ENCODE assay signal across 26 cellular contexts in the genomic region with DNA sequence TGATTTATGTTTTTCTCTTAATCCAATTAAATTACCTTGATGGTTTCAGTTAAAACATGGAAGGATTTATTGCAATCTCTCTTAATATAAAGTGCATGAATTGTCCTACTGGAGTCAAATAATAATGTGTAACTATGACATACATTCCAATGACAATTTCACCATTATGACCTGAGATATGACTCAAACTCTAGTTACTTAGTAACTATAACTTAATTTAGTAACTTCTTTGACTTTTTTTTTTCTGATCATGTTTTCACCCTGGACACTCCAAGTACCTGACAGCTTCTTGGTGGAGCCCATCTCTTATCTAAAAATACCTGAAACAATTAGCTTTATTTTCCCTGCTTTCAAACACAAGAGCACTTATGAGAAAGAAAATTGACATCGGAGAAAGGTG.
"Had no signal": no experiment of that assay in that cellular context is flagged by ENCODE, and none has a peak within 500 bp of the region (broad histone marks: within the 10 kb centered on the region; RNA-seq: fewer than 3 reads in every experiment).

No MANE protein-coding gene starts in this region.

- H3K4me3 Mint-ChIP-seq: activated CD4-positive, alpha-beta T cell treated with anti-CD3 and anti-CD28 coated beads, Interleukin-2, amount 10 ng/mL, durations not matched to agents 7 days and 5 days; activated CD8-positive, alpha-beta T cell treated with anti-CD3 and anti-CD28 coated beads, Interleukin-2, amount 10 ng/mL, durations not matched to agents 7 days and 5 days; effector memory CD8-positive, alpha-beta T cell; naive thymus-derived CD4-positive, alpha-beta T cell; neural progenitor cell; T-cell; T-helper 2 cell treated with Interferon-gamma antibody and Interleukin-4, amounts not matched to agents 5 μg/mL and 100 μg/mL, for 36 hours had no signal

- H3K4me3 ChIP-seq: dorsolateral prefrontal cortex, esophagus squamous epithelium, gastrocnemius medialis, lung, neural progenitor cell, upper lobe of left lung had no signal

- H3K4me1 ChIP-seq: gastrocnemius medialis, neural progenitor cell, upper lobe of left lung had no signal

- H3K9me3 Mint-ChIP-seq: activated CD4-positive, alpha-beta T cell treated with anti-CD3 and anti-CD28 coated beads, Interleukin-2, amount 10 ng/mL, durations not matched to agents 7 days and 5 days; activated naive CD4-positive, alpha-beta T cell treated with anti-CD3 and anti-CD28 coated beads, Interleukin-2, amount 50 U/mL, for 72 hours; effector memory CD8-positive, alpha-beta T cell; naive thymus-derived CD4-positive, alpha-beta T cell; T-cell; T-helper 2 cell treated with Interferon-gamma antibody and Interleukin-4, amounts not matched to agents 5 μg/mL and 100 μg/mL, for 36 hours had no signal

- H3K4me1 Mint-ChIP-seq: activated CD4-positive, alpha-beta T cell treated with anti-CD3 and anti-CD28 coated beads, Interleukin-2, amount 10 ng/mL, durations not matched to agents 7 days and 5 days; naive thymus-derived CD4-positive, alpha-beta T cell; T-cell had no signal

- H3K27me3 Mint-ChIP-seq: activated CD4-positive, alpha-beta T cell treated with anti-CD3 and anti-CD28 coated beads, Interleukin-2, amount 10 ng/mL, durations not matched to agents 7 days and 5 days; effector memory CD8-positive, alpha-beta T cell; naive thymus-derived CD4-positive, alpha-beta T cell; progenitor cell of endocrine pancreas; T-cell had no signal

- H3K9me3 ChIP-seq: esophagus squamous epithelium, gastrocnemius medialis, upper lobe of left lung had no signal

- H3K36me3 Mint-ChIP-seq: activated naive CD4-positive, alpha-beta T cell treated with anti-CD3 and anti-CD28 coated beads, Interleukin-2, amount 50 U/mL, for 72 hours had no signal

- H3K27ac Mint-ChIP-seq: activated CD4-positive, alpha-beta T cell treated with anti-CD3 and anti-CD28 coated beads, Interleukin-2, amount 10 ng/mL, durations not matched to agents 7 days and 5 days; activated CD8-positive, alpha-beta T cell treated with anti-CD3 and anti-CD28 coated beads, Interleukin-2, amount 10 ng/mL, durations not matched to agents 7 days and 5 days; activated naive CD4-positive, alpha-beta T cell treated with anti-CD3 and anti-CD28 coated beads, Interleukin-2, amount 50 U/mL, for 72 hours; effector memory CD8-positive, alpha-beta T cell; naive thymus-derived CD4-positive, alpha-beta T cell; neural progenitor cell; progenitor cell of endocrine pancreas; T-cell; T-helper 2 cell treated with Interferon-gamma antibody and Interleukin-4, amounts not matched to agents 5 μg/mL and 100 μg/mL, for 36 hours had no signal

- DNase-seq: activated CD4-positive, alpha-beta T cell treated with anti-CD3 and anti-CD28 coated beads, Interleukin-2, amount 10 ng/mL, durations not matched to agents 7 days and 5 days; activated CD4-positive, CD25-positive, alpha-beta regulatory T cell treated with anti-CD3 and anti-CD28 coated beads, Interleukin-2, amount 50 U/mL, for 72 hours; activated CD8-positive, alpha-beta T cell treated with anti-CD3 and anti-CD28 coated beads, Interleukin-2, amount 10 ng/mL, durations not matched to agents 7 days and 5 days; activated gamma-delta T cell treated with Interleukin-2 at 50 U/mL for 16 hours; activated T-cell treated with anti-CD3 and anti-CD28 coated beads, Interleukin-2, amount 50 U/mL, for 1 hour; aorta; brain microvascular endothelial cell; central memory CD4-positive, alpha-beta T cell; dorsolateral prefrontal cortex; effector memory CD8-positive, alpha-beta T cell; esophagus squamous epithelium; gastrocnemius medialis; head of caudate nucleus; hypothalamus; naive thymus-derived CD4-positive, alpha-beta T cell; stimulated activated CD4-positive, alpha-beta T cell treated with anti-CD3 and anti-CD28 coated beads, Interleukin-4, amount 100 ng/mL, for 24 hours; stimulated activated naive CD4-positive, alpha-beta T cell treated with Interleukin-2 at 50 U/mL for 16 hours; T-cell; upper lobe of left lung; WERI-Rb-1 had no signal

- ATAC-seq: activated CD8-positive, alpha-beta T cell treated with anti-CD3 and anti-CD28 coated beads, Interleukin-2, amount 10 ng/mL, durations not matched to agents 7 days and 5 days; activated naive CD4-positive, alpha-beta T cell treated with anti-CD3 and anti-CD28 coated beads, Interleukin-2, amount 50 U/mL, for 72 hours; effector memory CD8-positive, alpha-beta T cell; gastrocnemius medialis; left lobe of liver; naive thymus-derived CD4-positive, alpha-beta T cell; T-cell had no signal

- H3K36me3 ChIP-seq: brain microvascular endothelial cell, esophagus squamous epithelium, gastrocnemius medialis, neural progenitor cell, upper lobe of left lung, WERI-Rb-1 had no signal
